Comparison of ENCODE assay signal across 28 cellular contexts in the genomic region with DNA sequence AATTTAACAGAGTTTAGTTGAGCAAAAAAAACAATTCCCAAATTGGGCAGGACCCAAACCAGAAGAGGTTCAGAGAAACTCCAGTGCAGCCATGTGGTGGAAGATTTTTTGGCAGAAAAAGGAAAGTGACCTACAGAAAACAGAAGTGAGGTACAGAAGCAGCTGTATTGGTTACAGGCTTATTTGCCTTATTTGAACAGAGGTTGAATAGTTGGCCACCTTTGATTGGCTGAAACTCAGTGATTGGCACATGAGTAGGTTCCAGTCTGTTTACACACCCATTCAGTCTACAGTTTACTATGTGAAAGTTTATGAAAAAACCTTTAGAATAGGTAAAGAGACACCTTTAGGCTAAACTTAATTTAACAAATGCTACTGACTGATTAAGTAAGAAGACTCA.
"Had no signal": no experiment of that assay in that cellular context is flagged by ENCODE, and none has a peak within 500 bp of the region (broad histone marks: within the 10 kb centered on the region; RNA-seq: fewer than 3 reads in every experiment).

No MANE protein-coding gene starts in this region.

- ATAC-seq: activated CD4-positive, alpha-beta T cell treated with anti-CD3 and anti-CD28 coated beads for 36 hours; activated CD8-positive, alpha-beta memory T cell treated with anti-CD3 and anti-CD28 coated beads, Interleukin-2, amount 10 ng/mL, durations not matched to agents 7 days and 5 days; activated CD8-positive, alpha-beta T cell treated with anti-CD3 and anti-CD28 coated beads, Interleukin-2, amount 10 ng/mL, durations not matched to agents 7 days and 5 days; activated naive CD4-positive, alpha-beta T cell treated with anti-CD3 and anti-CD28 coated beads, Interleukin-2, amount 50 U/mL, for 72 hours; gastroesophageal sphincter; heart right ventricle had no signal

- H3K36me3 ChIP-seq: ascending aorta, breast epithelium, colonic mucosa had no signal

- H3K4me3 ChIP-seq: ascending aorta, breast epithelium, cardiac muscle cell, colonic mucosa, esophagus squamous epithelium, gastroesophageal sphincter, heart right ventricle had no signal

- H3K27me3 ChIP-seq: ascending aorta, breast epithelium, cardiac muscle cell, colonic mucosa, esophagus squamous epithelium, gastroesophageal sphincter, heart right ventricle had no signal

- H3K4me1 ChIP-seq: breast epithelium, colonic mucosa, esophagus squamous epithelium, gastroesophageal sphincter had no signal

- DNase-seq: activated CD4-positive, alpha-beta memory T cell treated with anti-CD3 and anti-CD28 coated beads for 36 hours; activated CD4-positive, alpha-beta T cell treated with anti-CD3 and anti-CD28 coated beads for 36 hours; activated CD4-positive, alpha-beta T cell treated with anti-CD3 and anti-CD28 coated beads, Interleukin-2, amount 10 ng/mL, durations not matched to agents 24 days and 14 days; activated CD4-positive, CD25-positive, alpha-beta regulatory T cell; activated CD4-positive, CD25-positive, alpha-beta regulatory T cell treated with anti-CD3 and anti-CD28 coated beads, Interleukin-2, amount 50 U/mL, for 72 hours; activated CD8-positive, alpha-beta memory T cell treated with anti-CD3 and anti-CD28 coated beads, Interleukin-2, amount 10 ng/mL, durations not matched to agents 7 days and 5 days; activated CD8-positive, alpha-beta memory T cell treated with anti-CD3 and anti-CD28 coated beads, Interleukin-2, amount 50 U/mL, for 4 hours; activated CD8-positive, alpha-beta T cell treated with anti-CD3 and anti-CD28 coated beads, Interleukin-2, amount 10 ng/mL, durations not matched to agents 7 days and 5 days; activated gamma-delta T cell; activated naive CD4-positive, alpha-beta T cell; activated naive CD4-positive, alpha-beta T cell treated with anti-CD3 and anti-CD28 coated beads, Interleukin-2, amount 10 ng/mL, durations not matched to agents 7 days and 5 days; activated naive CD8-positive, alpha-beta T cell treated with anti-CD3 and anti-CD28 coated beads, Interleukin-2, amount 10 ng/mL, durations not matched to agents 7 days and 5 days; activated T-cell treated with anti-CD3 and anti-CD28 coated beads, Interleukin-2, amount 50 U/mL, for 1 hour; activated T-cell treated with anti-CD3 and anti-CD28 coated beads, Interleukin-2, amount 50 U/mL, for 48 hours; central memory CD4-positive, alpha-beta T cell; cerebellar nuclear complex; colonic mucosa; effector CD8-positive, alpha-beta T cell; esophagus squamous epithelium; foreskin melanocyte; heart right ventricle; T-helper 2 cell had no signal

- H3K27ac ChIP-seq: ascending aorta, breast epithelium, cardiac muscle cell, colonic mucosa, epithelial cell of prostate, esophagus squamous epithelium, gastroesophageal sphincter, heart right ventricle had no signal

- H3K9me3 ChIP-seq: ascending aorta, breast epithelium, colonic mucosa, esophagus squamous epithelium, gastroesophageal sphincter, heart right ventricle had no signal
